1 cellular context compared by ENCODE assay signal in genomic region chr5:122916490-122916889, GRCh38.
TF ChIP-seq lines count a peak whose summit lies in the region.

No MANE protein-coding gene starts in this region.

TF ChIP-seq in HepG2, 621 proteins besides CTCF, POLR2A, EP300 and RAD21 (continued from another document):
- TF ChIP-seq FOXP4 (CRISPR knock-in tag; IDR thresholded peaks at IDR 0.05) (0 out of 2 replicates have a peak, but pooled peaks have one; percentile 27), HIC2 (CRISPR knock-in tag; IDR thresholded peaks at IDR 0.05; ENCODE audit: low read depth) (no peak), ZNF704 (CRISPR knock-in tag; IDR thresholded peaks at IDR 0.05; ENCODE audit: borderline replicate concordance) (no peak), ZNF530 (CRISPR knock-in tag; IDR thresholded peaks at IDR 0.05; ENCODE audit: low read depth) (no peak)
TF ChIP-seq in HepG2: peak in this region for 5.
